Comparison of ENCODE assay signal across 8 cellular contexts in genomic region chr5:109409844-109410388, GRCh38.
DNase-seq lines count a peak whose midpoint lies in the region; ATAC-seq lines count a peak whose summit lies in the region.

Gene PJA2, minus strand, starts transcription at chr5:109409974. Its CDS starts 26,541 bp downstream, at chr5:109383433.

- H3K36me3 ChIP-seq in BLaER1 treated with 17β-estradiol and CSF1 and Interleukin-3, amounts not matched to agents 10 nM and 100 nM, result peaks cover 0 to 15% (median 5%) of the 10 kb centered on the region in 11 experiments; a peak in 11 of 22 replicates

- peaks cover 20 to 59% (median 45%) of the 10 kb centered on the region in 10 experiments for H3K4me1 ChIP-seq in BLaER1 treated with 17β-estradiol and CSF1 and Interleukin-3, amounts not matched to agents 10 nM and 100 nM

- peak within 1 kb of the TSS; percentile 92 to 99 (median 96) for H3K9ac ChIP-seq in BLaER1 treated with 17β-estradiol and CSF1 and Interleukin-3, amounts not matched to agents 10 nM and 100 nM

- peak within 1 kb of the TSS; percentile 76 to 97 (median 88) for H3K4me3 ChIP-seq in BLaER1 treated with 17β-estradiol and CSF1 and Interleukin-3, amounts not matched to agents 10 nM and 100 nM

- DNase-seq in NCI-H748 treated with DMSO at 0.1 percent for 48 hours (lab: John Stamatoyannopoulos, UW), result peak; percentile 98
- peak; percentile 84 to 95 for DNase-seq in activated CD4-positive, alpha-beta T cell treated with anti-CD3 and anti-CD28 coated beads, Interleukin-2, amount 50 U/mL, for 24 hours (ENCODE audit: low read depth in 1 of 2, low spot score in 1 of 2)
- peak; percentile 100 for DNase-seq in dedifferentiated amniotic fluid mesenchymal stem cell (ENCODE audit: extremely low spot score)
- DNase-seq in left kidney (ENCODE audit: low read depth, low spot score), result peak; percentile 100
- DNase-seq in stimulated activated CD4-positive, alpha-beta T cell treated with anti-CD3 and anti-CD28 coated beads, Interleukin-2, amount 100 ng/mL, for 24 hours, result peak; percentile 95 to 96

- H3K9me3 ChIP-seq in BLaER1 treated with 17β-estradiol and CSF1 and Interleukin-3, amounts not matched to agents 10 nM and 100 nM (replicated peaks in 1 of 11), result peaks cover 5 to 24% (median 18%) of the 10 kb centered on the region in 11 experiments; a peak in 20 of 22 replicates

- H3K27me3 ChIP-seq in BLaER1 treated with 17β-estradiol and CSF1 and Interleukin-3, amounts not matched to agents 10 nM and 100 nM, result no peaks in the 10 kb centered on the region

- H3K27ac ChIP-seq in BLaER1 treated with 17β-estradiol and CSF1 and Interleukin-3, amounts not matched to agents 10 nM and 100 nM, result peak within 1 kb of the TSS; percentile 94 to 99 (median 97)

- ATAC-seq in GM19372 (IDR thresholded peaks at IDR 0.05; ENCODE audit: low read depth, unreplicated experiment) (peak; percentile 69), HG03558 (IDR thresholded peaks at IDR 0.05; ENCODE audit: extremely low read depth, unreplicated experiment) (peak; percentile 64)

- peak within 1 kb of the TSS; percentile 78 to 96 (median 89) for H3K4me2 ChIP-seq in BLaER1 treated with 17β-estradiol and CSF1 and Interleukin-3, amounts not matched to agents 10 nM and 100 nM

- peaks cover 0 to 41% (median 13%) of the 10 kb centered on the region in 11 experiments; a peak in 10 of 22 replicates for H4K20me1 ChIP-seq in BLaER1 treated with 17β-estradiol and CSF1 and Interleukin-3, amounts not matched to agents 10 nM and 100 nM

Comparison
In these comparisons a context has a peak if more than half of its experiments do, and no peak if none do; other contexts are left out.
1. Peak in every context shown above with its lines: DNase-seq, ATAC-seq, H3K4me3 ChIP-seq and H3K27ac ChIP-seq.